10 cellular contexts compared by ENCODE assay signal in the genomic region with DNA sequence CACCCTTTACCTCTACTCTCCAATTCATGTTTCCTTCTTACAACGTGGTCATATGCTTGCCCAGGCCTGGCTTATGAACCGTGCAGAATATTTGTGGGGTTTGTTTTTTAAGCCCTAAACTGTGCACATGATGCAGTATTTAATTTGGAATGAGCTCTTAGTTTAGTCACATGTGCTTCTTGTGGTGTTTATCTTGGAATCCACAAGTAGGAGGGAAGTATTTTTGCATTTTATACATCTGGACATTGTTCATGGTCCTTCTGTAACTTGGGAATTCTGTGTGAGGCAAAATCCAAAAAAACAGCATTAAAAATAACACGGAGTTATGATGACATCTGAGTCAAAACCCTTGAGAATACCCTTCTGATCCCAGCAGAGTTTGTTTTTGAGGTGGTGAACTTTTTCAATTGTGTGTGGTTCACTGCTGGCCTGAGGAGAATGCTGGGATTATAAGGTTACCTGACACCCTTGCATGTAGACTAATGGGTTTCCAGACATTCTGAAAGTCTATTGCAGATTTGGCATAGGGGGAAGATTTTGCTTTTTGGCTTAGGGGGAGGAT.
DNase-seq lines count a peak whose midpoint lies in the region; ATAC-seq and TF ChIP-seq lines count a peak whose summit lies in the region.
"Had no signal": no experiment of that assay in that cellular context is flagged by ENCODE, and none has a peak within 500 bp of the region (broad histone marks: within the 10 kb centered on the region; RNA-seq: fewer than 3 reads in every experiment).

No MANE protein-coding gene starts in this region.

- H3K4me3 Mint-ChIP-seq in brain = peak overlapping the region in 4 of 5 experiments; percentile 62 to 74 (median 70)
- no peak overlapping the region for H3K4me3 Mint-ChIP-seq in stimulated activated memory B cell treated with anti-CD40 and anti-IgM and Interleukin-4, amounts not matched to agents 10 μg/mL and 1 μg/mL and 100 μg/mL, for 72 hours
- H3K4me3 Mint-ChIP-seq: activated naive CD4-positive, alpha-beta T cell treated with anti-CD3 and anti-CD28 coated beads for 36 hours had no signal

- H3K9me3 Mint-ChIP-seq in brain = no peaks in the 10 kb centered on the region
- H3K9me3 Mint-ChIP-seq in stimulated activated memory B cell treated with anti-CD40 and anti-IgM and Interleukin-4, amounts not matched to agents 10 μg/mL and 1 μg/mL and 100 μg/mL, for 72 hours = no peaks in the 10 kb centered on the region
- H3K9me3 Mint-ChIP-seq: activated naive CD4-positive, alpha-beta T cell treated with anti-CD3 and anti-CD28 coated beads for 36 hours had no signal

- no peak for TF ChIP-seq CTCF in brain (conservative IDR thresholded peaks at IDR 0.05)

- DNase-seq in HCEC 1CT (peak; percentile 72), iris pigment epithelial cell (ENCODE audit: low read depth) (peak; percentile 63), NCI-H128 (lab: John Stamatoyannopoulos, UW; ENCODE audit: unreplicated experiment) (no peak)
- DNase-seq: activated naive CD4-positive, alpha-beta T cell treated with anti-CD3 and anti-CD28 coated beads for 36 hours; NCI-H345 had no signal

- H3K27me3 Mint-ChIP-seq in brain = no peaks in the 10 kb centered on the region
- no peaks in the 10 kb centered on the region for H3K27me3 Mint-ChIP-seq in stimulated activated memory B cell treated with anti-CD40 and anti-IgM and Interleukin-4, amounts not matched to agents 10 μg/mL and 1 μg/mL and 100 μg/mL, for 72 hours

- H3K27ac Mint-ChIP-seq in brain = peak overlapping the region; percentile 88 to 99 (median 98)
- peak overlapping the region; percentile 45 for H3K27ac Mint-ChIP-seq in stimulated activated memory B cell treated with anti-CD40 and anti-IgM and Interleukin-4, amounts not matched to agents 10 μg/mL and 1 μg/mL and 100 μg/mL, for 72 hours
- H3K27ac Mint-ChIP-seq: activated naive CD4-positive, alpha-beta T cell treated with anti-CD3 and anti-CD28 coated beads for 36 hours had no signal

- no peak for ATAC-seq in stimulated activated memory B cell treated with anti-CD40 and anti-IgM and Interleukin-4, amounts not matched to agents 10 μg/mL and 1 μg/mL and 100 μg/mL, for 72 hours
- ATAC-seq in GM21526 (IDR thresholded peaks at IDR 0.05; ENCODE audit: low FRiP score, unreplicated experiment) (no peak), GM18502 (IDR thresholded peaks at IDR 0.05; ENCODE audit: poor library complexity, unreplicated experiment) (no peak), HG02642 (IDR thresholded peaks at IDR 0.05; ENCODE audit: poor library complexity, unreplicated experiment) (no peak)

- no peaks in the 10 kb centered on the region for H3K36me3 Mint-ChIP-seq in brain
- H3K36me3 Mint-ChIP-seq in stimulated activated memory B cell treated with anti-CD40 and anti-IgM and Interleukin-4, amounts not matched to agents 10 μg/mL and 1 μg/mL and 100 μg/mL, for 72 hours = no peaks in the 10 kb centered on the region

- H3K4me1 Mint-ChIP-seq in brain = peaks cover 78% of the 10 kb centered on the region
- H3K4me1 Mint-ChIP-seq in stimulated activated memory B cell treated with anti-CD40 and anti-IgM and Interleukin-4, amounts not matched to agents 10 μg/mL and 1 μg/mL and 100 μg/mL, for 72 hours = peaks cover 9% of the 10 kb centered on the region
